Comparison of ENCODE assay signal across 4 cellular contexts in genomic region chr3:79410136-79410535, GRCh38.
"Had no signal": no experiment of that assay in that cellular context is flagged by ENCODE, and none has a peak within 500 bp of the region (broad histone marks: within the 10 kb centered on the region; RNA-seq: fewer than 3 reads in every experiment).

No MANE protein-coding gene starts in this region.

- DNase-seq: H9, HCEC 1CT had no signal

- H3K27me3 Mint-ChIP-seq: IgD-negative memory B cell had no signal

- H3K4me3 ChIP-seq: GM23338 had no signal

- H3K9me3 Mint-ChIP-seq: GM23338, H9 had no signal

- H3K27ac Mint-ChIP-seq: GM23338, H9, IgD-negative memory B cell had no signal

- H3K4me1 Mint-ChIP-seq: GM23338, H9, IgD-negative memory B cell had no signal

- ATAC-seq: GM23338 had no signal

- H3K4me3 Mint-ChIP-seq: GM23338, H9, IgD-negative memory B cell had no signal

- H3K36me3 Mint-ChIP-seq: IgD-negative memory B cell had no signal
